Comparison of ENCODE assay signal across 17 cellular contexts in genomic region chr18:78720456-78721250, GRCh38.
DNase-seq lines count a peak whose midpoint lies in the region; ATAC-seq and TF ChIP-seq lines count a peak whose summit lies in the region.
"Had no signal": no experiment of that assay in that cellular context is flagged by ENCODE, and none has a peak within 500 bp of the region (broad histone marks: within the 10 kb centered on the region; RNA-seq: fewer than 3 reads in every experiment).

No MANE protein-coding gene starts in this region.

- H3K4me3 ChIP-seq in H7 (ENCODE audit: insufficient read depth, low read depth, low read length) (no peak overlapping the region), HUES64 (ENCODE audit: low read length) (no peak overlapping the region), iPS-18c (ENCODE audit: insufficient read depth, low read depth, low read length) (0 out of 2 replicates have a peak overlapping the region, but pooled peaks have one; percentile 20), psoas muscle (no peak overlapping the region)

- DNase-seq in H7 (peak; percentile 69), posterior vena cava (ENCODE audit: low spot score) (peak; percentile 71), psoas muscle (no peak)
- no peak for DNase-seq in effector memory CD8-positive, alpha-beta T cell
- DNase-seq: ACHN; Calu3; CD4-positive, CD25-positive, alpha-beta regulatory T cell; DMS79; Karpas-422; MM.1S; NCI-H187 treated with DMSO at 0.1 percent for 48 hours; NCI-H2171; NCI-H510A treated with DMSO at 0.1 percent for 48 hours; SIG-M5 had no signal

- H3K4me1 ChIP-seq in HUES64 (ENCODE audit: insufficient read depth, low read length) (peaks cover 39% of the 10 kb centered on the region), psoas muscle (no peaks in the 10 kb centered on the region)

- H3K27me3 Mint-ChIP-seq in effector memory CD8-positive, alpha-beta T cell, result peaks cover 14 to 53% of the 10 kb centered on the region in 2 donors

- no peak overlapping the region for H3K4me3 Mint-ChIP-seq in effector memory CD8-positive, alpha-beta T cell
- H3K4me3 Mint-ChIP-seq: CD4-positive, CD25-positive, alpha-beta regulatory T cell had no signal

- TF ChIP-seq CTCF in psoas muscle (IDR thresholded peaks at IDR 0.05), result no peak

- H3K36me3 ChIP-seq in H7 (replicated peaks; ENCODE audit: control insufficient read depth, insufficient read depth, low read length), result no peaks in the 10 kb centered on the region
- H3K36me3 ChIP-seq in HUES64 (ENCODE audit: insufficient read depth, low read length), result no peaks in the 10 kb centered on the region
- H3K36me3 ChIP-seq in psoas muscle (ENCODE audit: insufficient read depth in 1 of 2, low read depth in 1 of 2), result no peaks in the 10 kb centered on the region

- H3K36me3 Mint-ChIP-seq in effector memory CD8-positive, alpha-beta T cell (ENCODE audit: insufficient read depth), result no peaks in the 10 kb centered on the region
- H3K36me3 Mint-ChIP-seq: CD4-positive, CD25-positive, alpha-beta regulatory T cell had no signal

- H3K9me3 Mint-ChIP-seq in effector memory CD8-positive, alpha-beta T cell, result no peaks in the 10 kb centered on the region

- WGBS in HUES64, result 85% methylated on average over 33 of the region's 33 CpGs
- 57 to 64% (median 59%) methylated on average over 33 of the region's 33 CpGs for WGBS in psoas muscle, 3 donors

- ATAC-seq in effector memory CD8-positive, alpha-beta T cell (replicated peaks), result no peak
- ATAC-seq in HG02884 (IDR thresholded peaks at IDR 0.05; ENCODE audit: unreplicated experiment) (no peak), psoas muscle (no peak)

- no peaks in the 10 kb centered on the region for H3K9me3 ChIP-seq in HUES64 (ENCODE audit: insufficient read depth, low read depth, low read length)
- peaks cover 2% of the 10 kb centered on the region for H3K9me3 ChIP-seq in iPS-18c (ENCODE audit: control insufficient read depth, insufficient read depth, low read length)
- no peaks in the 10 kb centered on the region for H3K9me3 ChIP-seq in psoas muscle

- peak overlapping the region; percentile 78; the same call in 1 of the 2 replicates for H3K27ac ChIP-seq in HUES64 (ENCODE audit: low read depth, low read length)
- H3K27ac ChIP-seq in psoas muscle, result no peak overlapping the region

- intact Hi-C loops in posterior vena cava (cut with DNase I) (no loop called here), psoas muscle (cut with DNase I) (no loop called here)

- H3K27me3 ChIP-seq in H7 (ENCODE audit: control insufficient read depth, insufficient read depth, low read length) (no peaks in the 10 kb centered on the region), HUES64 (ENCODE audit: insufficient read depth, low read length) (peaks cover 9% of the 10 kb centered on the region), psoas muscle (ENCODE audit: insufficient read depth in 3 of 3, low read length in 2 of 3) (peaks cover 0 to 20% (median 11%) of the 10 kb centered on the region in 3 donors)

- no peak overlapping the region for H3K9ac ChIP-seq in HUES64 (ENCODE audit: low read depth, low read length)

- no peaks in the 10 kb centered on the region for H3K4me1 Mint-ChIP-seq in effector memory CD8-positive, alpha-beta T cell (ENCODE audit: low read depth in 2 of 2)

- H3K27ac Mint-ChIP-seq in effector memory CD8-positive, alpha-beta T cell, result no peak overlapping the region
- H3K27ac Mint-ChIP-seq: CD4-positive, CD25-positive, alpha-beta regulatory T cell had no signal

Comparison
In these comparisons a context has a peak if more than half of its experiments do, and no peak if none do; other contexts are left out.
1. DNase-seq: peak in H7 (single experiment) and posterior vena cava (single experiment); none in effector memory CD8-positive, alpha-beta T cell (0 of 3) and psoas muscle (0 of 2).